16 cellular contexts compared by ENCODE assay signal in the genomic region with DNA sequence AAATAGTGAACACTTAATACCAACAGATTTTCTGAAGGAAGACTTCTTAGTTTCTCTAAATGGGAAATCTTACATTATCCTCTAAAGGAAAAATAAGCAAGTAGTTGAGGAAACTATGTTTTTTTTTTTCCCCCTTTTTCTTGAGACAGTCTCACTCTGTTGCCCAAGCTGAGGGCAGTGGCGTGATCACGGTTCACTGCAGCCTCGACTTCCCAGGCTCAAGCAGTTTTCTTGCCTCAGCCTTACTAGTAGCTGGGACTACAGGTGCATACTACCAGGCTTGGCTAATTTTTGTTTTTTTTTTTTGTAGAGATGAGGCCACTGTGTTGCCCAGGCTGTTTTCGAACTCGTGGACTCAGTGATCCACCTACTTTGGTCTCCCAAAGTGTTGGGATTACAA.
"Had no signal": no experiment of that assay in that cellular context is flagged by ENCODE, and none has a peak within 500 bp of the region (broad histone marks: within the 10 kb centered on the region; RNA-seq: fewer than 3 reads in every experiment).

No MANE protein-coding gene starts in this region.

- H3K27ac ChIP-seq: gastroesophageal sphincter, right lobe of liver had no signal

- ATAC-seq: effector memory CD8-positive, alpha-beta T cell; gastroesophageal sphincter; naive thymus-derived CD4-positive, alpha-beta T cell; right lobe of liver; stimulated activated naive B cell treated with anti-CD40 and anti-IgM and Interleukin-4, amounts not matched to agents 10 μg/mL and 1 μg/mL and 100 μg/mL, for 72 hours had no signal

- H3K4me3 ChIP-seq: esophagus muscularis mucosa, gastroesophageal sphincter, right lobe of liver had no signal

- DNase-seq: cerebellar nuclear complex; effector memory CD8-positive, alpha-beta T cell; glutamatergic neuron; islet precursor cell; mesendoderm; naive thymus-derived CD4-positive, alpha-beta T cell; retina; right lobe of liver; stimulated activated CD4-positive, alpha-beta T cell treated with anti-CD3 and anti-CD28 coated beads, Interleukin-2, amount 100 ng/mL, for 24 hours; stimulated activated CD4-positive, alpha-beta T cell treated with anti-CD3 and anti-CD28 coated beads, Interleukin-4, amount 100 ng/mL, for 4 hours; stimulated activated naive B cell treated with anti-CD40 and anti-IgM and Interleukin-4, amounts not matched to agents 10 μg/mL and 1 μg/mL and 100 μg/mL, for 72 hours had no signal

- H3K9me3 Mint-ChIP-seq: dendritic cell treated with granulocyte-macrophage colony-stimulating factor and Interleukin-4, amounts not matched to agents 40 ng/mL and 50 ng/mL, for 4 days; effector memory CD8-positive, alpha-beta T cell; naive thymus-derived CD4-positive, alpha-beta T cell; stimulated activated naive B cell treated with anti-CD40 and anti-IgM and Interleukin-4, amounts not matched to agents 10 μg/mL and 1 μg/mL and 100 μg/mL, for 72 hours; type B pancreatic cell had no signal

- H3K27me3 ChIP-seq: esophagus muscularis mucosa, gastroesophageal sphincter, right lobe of liver had no signal

- H3K27ac Mint-ChIP-seq: dendritic cell treated with granulocyte-macrophage colony-stimulating factor and Interleukin-4, amounts not matched to agents 40 ng/mL and 50 ng/mL, for 4 days; effector memory CD8-positive, alpha-beta T cell; progenitor cell of endocrine pancreas; stimulated activated naive B cell treated with anti-CD40 and anti-IgM and Interleukin-4, amounts not matched to agents 10 μg/mL and 1 μg/mL and 100 μg/mL, for 72 hours; type B pancreatic cell had no signal

- H3K27me3 Mint-ChIP-seq: dendritic cell treated with granulocyte-macrophage colony-stimulating factor and Interleukin-4, amounts not matched to agents 40 ng/mL and 50 ng/mL, for 4 days; effector memory CD8-positive, alpha-beta T cell; naive thymus-derived CD4-positive, alpha-beta T cell; stimulated activated naive B cell treated with anti-CD40 and anti-IgM and Interleukin-4, amounts not matched to agents 10 μg/mL and 1 μg/mL and 100 μg/mL, for 72 hours had no signal

- H3K4me3 Mint-ChIP-seq: dendritic cell treated with granulocyte-macrophage colony-stimulating factor and Interleukin-4, amounts not matched to agents 40 ng/mL and 50 ng/mL, for 4 days; effector memory CD8-positive, alpha-beta T cell; stimulated activated naive B cell treated with anti-CD40 and anti-IgM and Interleukin-4, amounts not matched to agents 10 μg/mL and 1 μg/mL and 100 μg/mL, for 72 hours; type B pancreatic cell had no signal

- H3K9me3 ChIP-seq: esophagus muscularis mucosa, gastroesophageal sphincter, right lobe of liver had no signal

- H3K36me3 ChIP-seq: right lobe of liver had no signal
